ENCODE assay signal across 8 cellular contexts in genomic region chr10:100374137-100374655, GRCh38. TPM values are rescaled to one million over a fixed set of nuclear protein-coding genes. Genes with fewer than 3 reads are reported as not detected.
DNase-seq lines count a peak whose midpoint lies in the region; ATAC-seq and TF ChIP-seq lines count a peak whose summit lies in the region.

No MANE protein-coding gene starts in this region.

- intact Hi-C loops in CD8-positive, alpha-beta T cell (cut with DNase I, micrococcal nuclease) = no loop called here
- intact Hi-C loops in esophagus muscularis mucosa (cut with DNase I) = no loop called here

- DNase-seq in CD8-positive, alpha-beta T cell = no peak
- DNase-seq in NCI-H748 treated with DMSO at 0.1 percent for 48 hours (lab: John Stamatoyannopoulos, UW) = peak; percentile 12
- DNase-seq in esophagus muscularis mucosa (ENCODE audit: extremely low spot score) = no peak
- peak; percentile 39 for DNase-seq in osteoblast (ENCODE audit: insufficient read length, low spot score, missing footprints)
- no peak for DNase-seq in stimulated activated CD4-positive, alpha-beta T cell treated with anti-CD3 and anti-CD28 coated beads, Interleukin-12 subunit alpha, Interleukin-12 subunit beta, amount 100 ng/mL, for 4 hours
- no peak for DNase-seq in activated CD4-positive, alpha-beta T cell treated with anti-CD3 and anti-CD28 coated beads, Interleukin-2, amount 50 U/mL, for 1 hour

- H3K27me3 ChIP-seq in CD8-positive, alpha-beta T cell (ENCODE audit: insufficient read depth, low read length) = no peaks in the 10 kb centered on the region
- no peaks in the 10 kb centered on the region for H3K27me3 ChIP-seq in esophagus muscularis mucosa
- no peaks in the 10 kb centered on the region for H3K27me3 ChIP-seq in osteoblast (ENCODE audit: insufficient read depth, low read length)

- peak overlapping the region; percentile 91 for H3K4me2 ChIP-seq in osteoblast (ENCODE audit: insufficient read depth, low read length)

- TF ChIP-seq EP300 in esophagus muscularis mucosa (IDR thresholded peaks at IDR 0.05) = no peak

- TF ChIP-seq POLR2A in esophagus muscularis mucosa (IDR thresholded peaks at IDR 0.05; ENCODE audit: low read depth) = no peak

- H3K4me1 Mint-ChIP-seq in CD8-positive, alpha-beta T cell (ENCODE audit: low read depth) = peaks cover 30% of the 10 kb centered on the region

- H4K20me1 ChIP-seq in osteoblast (ENCODE audit: insufficient read depth, low read length) = no peaks in the 10 kb centered on the region

- no peak for ATAC-seq in CD8-positive, alpha-beta T cell
- ATAC-seq in HG02938 (IDR thresholded peaks at IDR 0.05; ENCODE audit: unreplicated experiment) = no peak
- no peak for ATAC-seq in HG03457 (IDR thresholded peaks at IDR 0.05; ENCODE audit: unreplicated experiment)

- no peaks in the 10 kb centered on the region for H3K36me3 ChIP-seq in CD8-positive, alpha-beta T cell (ENCODE audit: insufficient read depth, low read length)
- H3K36me3 ChIP-seq in esophagus muscularis mucosa (no peaks in the 10 kb centered on the region), osteoblast (ENCODE audit: insufficient read depth, low read length) (no peaks in the 10 kb centered on the region)

- peak overlapping the region; percentile 74 for H2AFZ ChIP-seq in osteoblast (ENCODE audit: low read length)

- no peaks in the 10 kb centered on the region for H3K27me3 Mint-ChIP-seq in CD8-positive, alpha-beta T cell (ENCODE audit: low read depth)

- no peak overlapping the region for H3K27ac Mint-ChIP-seq in CD8-positive, alpha-beta T cell

- H3K27ac ChIP-seq in CD8-positive, alpha-beta T cell (ENCODE audit: low read depth, low read length) = peak overlapping the region; percentile 90
- H3K27ac ChIP-seq in esophagus muscularis mucosa (replicated peaks in 1 of 4) = peak overlapping the region; percentile 93 to 98 (median 96)
- H3K27ac ChIP-seq in osteoblast (ENCODE audit: low read depth, low read length) = peak overlapping the region; percentile 97

- H3K4me3 ChIP-seq in CD8-positive, alpha-beta T cell (ENCODE audit: low read depth, low read length) = peak overlapping the region; percentile 91
- H3K4me3 ChIP-seq in esophagus muscularis mucosa = peak overlapping the region; percentile 60 to 74 (median 66)
- peak overlapping the region; percentile 73 for H3K4me3 ChIP-seq in osteoblast (ENCODE audit: insufficient read depth, low read length)

- POLR2A ChIA-PET in CD8-positive, alpha-beta T cell (lab: Charles Lee) = no interaction called here

- H3K36me3 Mint-ChIP-seq in CD8-positive, alpha-beta T cell = no peaks in the 10 kb centered on the region

- H3K9me3 ChIP-seq in CD8-positive, alpha-beta T cell (ENCODE audit: low read length) = no peaks in the 10 kb centered on the region
- H3K9me3 ChIP-seq in esophagus muscularis mucosa (no peaks in the 10 kb centered on the region), osteoblast (ENCODE audit: low read depth, low read length) (no peaks in the 10 kb centered on the region)

- WGBS in esophagus muscularis mucosa = 18% methylated on average over 4 of the region's 4 CpGs

- H3K9me3 Mint-ChIP-seq in CD8-positive, alpha-beta T cell = no peaks in the 10 kb centered on the region

- H3K79me2 ChIP-seq in osteoblast (ENCODE audit: insufficient read depth, low read length) = no peaks in the 10 kb centered on the region

- no peak overlapping the region for H3K4me3 Mint-ChIP-seq in CD8-positive, alpha-beta T cell

- CTCF ChIA-PET in CD8-positive, alpha-beta T cell (lab: Charles Lee) = interaction anchor here (1.0 to 1.5 kb wide), 4 partner anchors 27 to 108 kb away, joined by 3 to 7 read pairs (median 5); partner anchors contain the start of gene SCD

- peaks cover 44% of the 10 kb centered on the region for H3K4me1 ChIP-seq in CD8-positive, alpha-beta T cell (ENCODE audit: insufficient read depth, low read length)
- peaks cover 40 to 48% (median 44%) of the 10 kb centered on the region in 4 donors for H3K4me1 ChIP-seq in esophagus muscularis mucosa
- H3K4me1 ChIP-seq in osteoblast (ENCODE audit: insufficient read depth, low read length) = peaks cover 35% of the 10 kb centered on the region

- TF ChIP-seq CTCF in CD8-positive, alpha-beta T cell (IDR thresholded peaks at IDR 0.05) = no peak
- no peak for TF ChIP-seq CTCF in esophagus muscularis mucosa (IDR thresholded peaks at IDR 0.05)
- no peak for TF ChIP-seq CTCF in osteoblast (IDR thresholded peaks at IDR 0.05; ENCODE audit: extremely low read depth, low read depth, low read length)

RNA-seq across cellular contexts. Expression of gene SCD, which starts 27.2 kb away (rescaled TPM):
- 1 to 10 TPM; 5.4 TPM for total RNA-seq in CD8-positive, alpha-beta T cell
- 10 to 100 TPM in 1 of 4 donors, 1 to 10 TPM in 3; 7.1 to 16.8 (median 9.1) TPM for total RNA-seq in esophagus muscularis mucosa
- 672 and 691 TPM in 2 replicates for total RNA-seq in osteoblast

RNA-seq across cellular contexts. Expression of gene PKD2L1, which starts 44.2 kb away (rescaled TPM):
- under 1 TPM in 1 of 2 experiments, not detected in 1; 0.14 TPM for total RNA-seq in CD8-positive, alpha-beta T cell
- not detected for total RNA-seq in esophagus muscularis mucosa
- total RNA-seq in osteoblast = not detected in 2 replicates

Comparison
In these comparisons a context has a peak if more than half of its experiments do, and no peak if none do; other contexts are left out.
1. DNase-seq: peak in NCI-H748 treated with DMSO at 0.1 percent for 48 hours (single experiment) and osteoblast (single experiment); none in CD8-positive, alpha-beta T cell (0 of 7), esophagus muscularis mucosa (single experiment), stimulated activated CD4-positive, alpha-beta T cell treated with anti-CD3 and anti-CD28 coated beads, Interleukin-12 subunit alpha, Interleukin-12 subunit beta, amount 100 ng/mL, for 4 hours (single experiment) and activated CD4-positive, alpha-beta T cell treated with anti-CD3 and anti-CD28 coated beads, Interleukin-2, amount 50 U/mL, for 1 hour (single experiment).
2. RNA of gene SCD, which starts 27.2 kb away (total RNA-seq): 672 to 691 TPM in osteoblast; 7.1 to 16.8 TPM in esophagus muscularis mucosa and 5.4 TPM in CD8-positive, alpha-beta T cell; every median in the first group is over 10 times any median in the second.
3. Peak in every context shown above with its lines, with median percentiles within 50 percentile points of each other: H3K27ac ChIP-seq and H3K4me3 ChIP-seq.